Comparison of ENCODE assay signal across 6 cellular contexts in genomic region chr3:184615396-184615795, GRCh38. TPM values are rescaled to one million over a fixed set of nuclear protein-coding genes. Genes with fewer than 3 reads are reported as not detected.
"Had no signal": no experiment of that assay in that cellular context is flagged by ENCODE, and none has a peak within 500 bp of the region (broad histone marks: within the 10 kb centered on the region; RNA-seq: fewer than 3 reads in every experiment).

No MANE protein-coding gene starts in this region.

- ATAC-seq: GM23338, HepG2 had no signal

- H3K4me3 Mint-ChIP-seq: GM23338, H9, IgD-negative memory B cell had no signal

- H3K4me2 ChIP-seq: GM23338 had no signal

- H3K27ac Mint-ChIP-seq: GM23338, H9, IgD-negative memory B cell had no signal

- DNase-seq: H9, HCEC 1CT had no signal

- H3K4me3 ChIP-seq: GM23338 had no signal

- H3K9me3 Mint-ChIP-seq: H9, IgD-negative memory B cell had no signal

- H2AFZ ChIP-seq: GM23338 had no signal

- H3K36me3 Mint-ChIP-seq: IgD-negative memory B cell had no signal

- H3K27ac ChIP-seq: HL-60 had no signal

RNA-seq across cellular contexts. Expression of gene EPHB3, which starts 53.8 kb away (rescaled TPM):
- total RNA-seq: HepG2 had no signal
- polyA plus RNA-seq: IgD-negative memory B cell had no signal
